In genomic region chr18:26804474-26804873, GRCh38 we compare ENCODE assay signal across 8 cellular contexts.
DNase-seq lines count a peak whose midpoint lies in the region; TF ChIP-seq lines count a peak whose summit lies in the region.

No MANE protein-coding gene starts in this region.

- H3K9me3 ChIP-seq in CD8-positive, alpha-beta memory T cell (ENCODE audit: low read length), result no peaks in the 10 kb centered on the region

- H3K36me3 ChIP-seq in CD8-positive, alpha-beta memory T cell (ENCODE audit: insufficient read depth, low read length), result no peaks in the 10 kb centered on the region

- H3K27ac Mint-ChIP-seq in glutamatergic neuron (ENCODE audit: unreplicated experiment), result no peak overlapping the region
- H3K27ac Mint-ChIP-seq in CD8-positive, alpha-beta memory T cell, result no peak overlapping the region

- H3K4me3 ChIP-seq in CD8-positive, alpha-beta memory T cell (ENCODE audit: low read length), result no peak overlapping the region

- peaks cover 4% of the 10 kb centered on the region for H3K4me1 Mint-ChIP-seq in glutamatergic neuron (ENCODE audit: low read depth, unreplicated experiment)
- no peaks in the 10 kb centered on the region for H3K4me1 Mint-ChIP-seq in CD8-positive, alpha-beta memory T cell

- no peak for TF ChIP-seq CTCF in glutamatergic neuron (IDR thresholded peaks at IDR 0.05; ENCODE audit: partially characterized antibody, unreplicated experiment)

- no peak overlapping the region for H3K27ac ChIP-seq in CD8-positive, alpha-beta memory T cell (ENCODE audit: low read depth, low read length)

- no peak overlapping the region for H3K4me3 Mint-ChIP-seq in glutamatergic neuron (ENCODE audit: unreplicated experiment)
- H3K4me3 Mint-ChIP-seq in CD8-positive, alpha-beta memory T cell, result no peak overlapping the region

- H3K9me3 Mint-ChIP-seq in glutamatergic neuron (ENCODE audit: unreplicated experiment), result peaks cover 3% of the 10 kb centered on the region
- peaks cover 2 to 15% (median 3%) of the 10 kb centered on the region in 5 donors for H3K9me3 Mint-ChIP-seq in CD8-positive, alpha-beta memory T cell

- CTCF ChIA-PET in CD8-positive, alpha-beta memory T cell (lab: Charles Lee), result no interaction called here

- POLR2A ChIA-PET in CD8-positive, alpha-beta memory T cell (lab: Charles Lee), result no interaction called here

- peak; percentile 7 for DNase-seq in NCI-H1694 treated with DMSO at 0.1 percent for 48 hours (lab: John Stamatoyannopoulos, UW)
- DNase-seq in NCI-H1694 (lab: John Stamatoyannopoulos, UW), result no peak
- peak; percentile 84 for DNase-seq in NCI-H69 (lab: John Stamatoyannopoulos, UW)
- peak; percentile 43 for DNase-seq in glutamatergic neuron
- DNase-seq in retina, result peak; percentile 66
- DNase-seq in NOMO-1 (lab: John Stamatoyannopoulos, UW; ENCODE audit: unreplicated experiment in 2 of 2), result no peak
- no peak for DNase-seq in CD8-positive, alpha-beta memory T cell
- no peak for DNase-seq in MV-4-11 (lab: John Stamatoyannopoulos, UW)

- peaks cover 7% of the 10 kb centered on the region for H3K36me3 Mint-ChIP-seq in glutamatergic neuron (ENCODE audit: unreplicated experiment)
- no peaks in the 10 kb centered on the region for H3K36me3 Mint-ChIP-seq in CD8-positive, alpha-beta memory T cell

- no peaks in the 10 kb centered on the region for H3K27me3 ChIP-seq in CD8-positive, alpha-beta memory T cell (ENCODE audit: insufficient read depth, low read length, poor library complexity, severe bottlenecking)

- H3K4me1 ChIP-seq in CD8-positive, alpha-beta memory T cell (ENCODE audit: insufficient read depth, low read length), result no peaks in the 10 kb centered on the region

- H3K27me3 Mint-ChIP-seq in glutamatergic neuron (ENCODE audit: unreplicated experiment), result no peaks in the 10 kb centered on the region
- peaks cover 0 to 2% of the 10 kb centered on the region in 2 donors for H3K27me3 Mint-ChIP-seq in CD8-positive, alpha-beta memory T cell

Comparison
In these comparisons a context has a peak if more than half of its experiments do, and no peak if none do; other contexts are left out.
1. DNase-seq: peak in NCI-H1694 treated with DMSO at 0.1 percent for 48 hours (single experiment), NCI-H69 (single experiment), glutamatergic neuron (single experiment) and retina (single experiment); none in NCI-H1694 (single experiment), NOMO-1 (0 of 2), CD8-positive, alpha-beta memory T cell (0 of 5) and MV-4-11 (single experiment).